Comparison of ENCODE assay signal across 1 cellular context in genomic region chr6:79536615-79536968, GRCh38.
TF ChIP-seq lines count a peak whose summit lies in the region.

No MANE protein-coding gene starts in this region.

TF ChIP-seq in K562, 482 proteins besides CTCF, POLR2A, EP300 and RAD21 (continued from another document):
- no peak for TF ChIP-seq ATF3 (IDR thresholded peaks at IDR 0.05)
- no peak for TF ChIP-seq ATF3 (CRISPR knock-in tag; conservative IDR thresholded peaks at IDR 0.05)
- no peak for TF ChIP-seq DACH1 (IDR thresholded peaks at IDR 0.05; ENCODE audit: partially characterized antibody)
- TF ChIP-seq SMARCB1 (IDR thresholded peaks at IDR 0.05; ENCODE audit: insufficient read length, low read depth), result no peak
- TF ChIP-seq KAT8 (IDR thresholded peaks at IDR 0.05; ENCODE audit: low read depth), result no peak
- TF ChIP-seq TCF7 (IDR thresholded peaks at IDR 0.05; ENCODE audit: borderline replicate concordance), result no peak
- TF ChIP-seq ZBTB2 (IDR thresholded peaks at IDR 0.05), result no peak
- no peak for TF ChIP-seq CREB3L1 (IDR thresholded peaks at IDR 0.05; ENCODE audit: borderline replicate concordance, low read depth)
- no peak for TF ChIP-seq TSHZ1 (CRISPR knock-in tag; IDR thresholded peaks at IDR 0.05)
- no peak for TF ChIP-seq ASH1L (IDR thresholded peaks at IDR 0.05; ENCODE audit: borderline replicate concordance, low read depth, partially characterized antibody)
- no peak for TF ChIP-seq BHLHE40 (IDR thresholded peaks at IDR 0.05; ENCODE audit: low read length)
- TF ChIP-seq ETV1 (tag; conservative IDR thresholded peaks at IDR 0.05; ENCODE audit: low read depth), result no peak
- no peak for TF ChIP-seq RBBP5 (IDR thresholded peaks at IDR 0.05; ENCODE audit: borderline replicate concordance, insufficient read depth, low read length, poor library complexity, severe bottlenecking)
- TF ChIP-seq TCF7L2 (IDR thresholded peaks at IDR 0.05; ENCODE audit: low read depth, low read length), result no peak
- 0 out of 2 replicates have a peak, but pooled peaks have one; percentile 19 for TF ChIP-seq NFRKB (IDR thresholded peaks at IDR 0.05; ENCODE audit: low read depth)
- TF ChIP-seq ZFP1 (CRISPR knock-in tag; IDR thresholded peaks at IDR 0.05), result no peak
- TF ChIP-seq POLR2AphosphoS5 (IDR thresholded peaks at IDR 0.05; ENCODE audit: control insufficient read depth, insufficient read depth, low read depth, low read length), result no peak
- TF ChIP-seq WHSC1 (IDR thresholded peaks at IDR 0.05; ENCODE audit: low read length), result no peak
- TF ChIP-seq TEAD2 (tag; IDR thresholded peaks at IDR 0.05), result no peak
- 0 out of 2 replicates have a peak, but pooled peaks have one; percentile 14 for TF ChIP-seq TRIM25 (IDR thresholded peaks at IDR 0.05; ENCODE audit: borderline replicate concordance)
- TF ChIP-seq BRF1 (IDR thresholded peaks at IDR 0.05; ENCODE audit: borderline replicate concordance, extremely low read depth, insufficient read length), result no peak
- TF ChIP-seq HDAC3 (IDR thresholded peaks at IDR 0.05; ENCODE audit: borderline replicate concordance, partially characterized antibody), result no peak
- TF ChIP-seq NR2F6 (CRISPR knock-in tag; IDR thresholded peaks at IDR 0.05), result no peak
- TF ChIP-seq NELFE (IDR thresholded peaks at IDR 0.05; ENCODE audit: insufficient read depth, insufficient read length), result no peak
- TF ChIP-seq GMEB1 (CRISPR knock-in tag; IDR thresholded peaks at IDR 0.05), result no peak
- TF ChIP-seq HMG20A (CRISPR knock-in tag; conservative IDR thresholded peaks at IDR 0.05), result no peak
- TF ChIP-seq ZNF512 (tag; IDR thresholded peaks at IDR 0.05), result peak; percentile 72; the same call in 1 of the 2 replicates
- TF ChIP-seq SP2 (IDR thresholded peaks at IDR 0.05; ENCODE audit: extremely low read depth, low read depth, low read length, poor library complexity, severe bottlenecking), result no peak
- 0 out of 2 replicates have a peak, but pooled peaks have one; percentile 20 for TF ChIP-seq SMARCA4 (IDR thresholded peaks at IDR 0.05)
- TF ChIP-seq ZNF431 (CRISPR knock-in tag; IDR thresholded peaks at IDR 0.05), result no peak
- TF ChIP-seq NR2C1 (IDR thresholded peaks at IDR 0.05), result no peak
- no peak for TF ChIP-seq NR2C1 (tag; IDR thresholded peaks at IDR 0.05)
- TF ChIP-seq ILK (tag; IDR thresholded peaks at IDR 0.05; ENCODE audit: borderline replicate concordance, low read depth), result no peak
- TF ChIP-seq ZZZ3 (IDR thresholded peaks at IDR 0.05), result no peak
- no peak for TF ChIP-seq ZSCAN32 (CRISPR knock-in tag; IDR thresholded peaks at IDR 0.05)
- no peak for TF ChIP-seq HDGF (IDR thresholded peaks at IDR 0.05)
- no peak for TF ChIP-seq PTTG1 (tag; IDR thresholded peaks at IDR 0.05; ENCODE audit: low read depth)
- no peak for TF ChIP-seq ZNF324 (CRISPR knock-in tag; IDR thresholded peaks at IDR 0.05)
